ENCODE assay signal across 1 cellular context in the genomic region with DNA sequence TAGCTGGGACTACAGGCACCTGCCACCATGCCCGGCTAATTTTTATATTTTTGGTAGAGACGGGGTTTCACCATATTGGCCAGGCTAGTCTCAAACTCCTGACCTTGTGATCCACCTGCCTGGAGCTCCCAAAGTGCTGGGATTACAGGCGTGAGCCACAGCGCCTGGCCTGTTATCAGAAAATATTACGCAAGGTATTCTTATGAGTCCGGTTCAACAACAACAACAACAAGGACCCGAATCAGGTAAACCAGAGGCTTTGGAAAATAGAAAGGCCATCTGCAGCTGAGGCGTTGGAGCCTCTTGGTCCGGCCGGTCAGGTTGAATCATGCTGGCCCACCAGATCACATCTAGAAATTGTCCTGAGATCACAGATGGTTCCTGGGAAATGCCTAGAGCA.
A peak's percentile ranks its signal among the peaks of the same experiment; 100 is the strongest.
TF ChIP-seq lines count a peak whose summit lies in the region.

No MANE protein-coding gene starts in this region.

TF ChIP-seq in K562, 482 proteins besides CTCF, POLR2A, EP300 and RAD21:
- TF ChIP-seq CEBPB (tag; IDR thresholded peaks at IDR 0.05) = peak; percentile 87
